10 cellular contexts compared by ENCODE assay signal in the genomic region with DNA sequence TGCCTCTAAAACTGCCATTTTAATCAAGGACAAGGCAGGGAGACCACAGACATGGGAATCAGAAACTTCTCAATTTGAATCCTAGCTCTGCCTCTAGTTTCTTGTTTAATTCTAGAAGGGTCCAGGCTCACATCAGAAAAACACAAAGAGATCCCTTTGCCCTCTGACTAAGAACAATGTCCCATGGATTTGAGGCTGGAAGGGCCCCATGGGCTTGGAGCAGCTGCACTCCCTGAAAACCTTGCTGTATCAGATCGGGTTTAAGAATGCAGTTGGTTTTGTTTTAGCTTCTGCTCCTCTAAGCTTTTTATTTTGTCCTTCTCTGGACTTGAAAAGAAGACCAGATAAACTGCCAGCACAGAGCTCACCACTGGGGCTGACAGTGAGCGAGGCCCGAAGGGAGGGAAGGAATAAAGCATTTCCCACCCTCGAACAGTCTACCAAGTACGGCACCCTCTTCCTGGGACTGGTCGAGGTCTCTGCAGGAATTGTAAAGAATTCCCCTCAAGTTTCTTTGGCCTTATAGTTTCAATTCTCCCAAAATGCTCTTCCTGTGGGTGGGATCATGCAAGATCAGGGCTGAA.
DNase-seq lines count a peak whose midpoint lies in the region; TF ChIP-seq lines count a peak whose summit lies in the region.
"Had no signal": no experiment of that assay in that cellular context is flagged by ENCODE, and none has a peak within 500 bp of the region (broad histone marks: within the 10 kb centered on the region; RNA-seq: fewer than 3 reads in every experiment).

No MANE protein-coding gene starts in this region.

- TF ChIP-seq CTCF in brain (conservative IDR thresholded peaks at IDR 0.05) (no peak), mesothelial cell of epicardium (IDR thresholded peaks at IDR 0.05; ENCODE audit: unreplicated experiment) (no peak)

- H3K9me3 Mint-ChIP-seq in brain (peaks cover 5 to 10% (median 8%) of the 10 kb centered on the region in 5 experiments), mesothelial cell of epicardium (peaks cover 11% of the 10 kb centered on the region)

- DNase-seq in NOMO-1 treated with DMSO at 0.1 percent for 48 hours (lab: John Stamatoyannopoulos, UW; ENCODE audit: unreplicated experiment) (peak; percentile 15), NOMO-1 (lab: John Stamatoyannopoulos, UW; ENCODE audit: unreplicated experiment in 2 of 2) (no peak), mesothelial cell of epicardium (ENCODE audit: low spot score in 2 of 2, unreplicated experiment in 2 of 2) (no peak), superior temporal gyrus (ENCODE audit: extremely low spot score) (peak; percentile 73), GF-D8 (lab: John Stamatoyannopoulos, UW) (no peak), COR-L47 (lab: John Stamatoyannopoulos, UW) (no peak), AG08396 (ENCODE audit: low spot score) (no peak)
- DNase-seq: 8988T, NCI-H1417 had no signal

- H3K36me3 Mint-ChIP-seq in brain = peaks cover 16% of the 10 kb centered on the region
- H3K36me3 Mint-ChIP-seq in mesothelial cell of epicardium = peaks cover 10% of the 10 kb centered on the region

- H3K27me3 Mint-ChIP-seq in brain (no peaks in the 10 kb centered on the region), mesothelial cell of epicardium (ENCODE audit: low read depth) (no peaks in the 10 kb centered on the region)

- peak overlapping the region in 4 of 5 experiments; percentile 66 to 90 (median 82) for H3K27ac Mint-ChIP-seq in brain
- H3K27ac Mint-ChIP-seq in mesothelial cell of epicardium = peak overlapping the region; percentile 86

- peaks cover 28% of the 10 kb centered on the region for H3K4me1 Mint-ChIP-seq in brain
- peaks cover 44% of the 10 kb centered on the region for H3K4me1 Mint-ChIP-seq in mesothelial cell of epicardium

- no peak overlapping the region for H3K4me3 Mint-ChIP-seq in brain
- no peak overlapping the region for H3K4me3 Mint-ChIP-seq in mesothelial cell of epicardium

Comparison
In these comparisons a context has a peak if more than half of its experiments do, and no peak if none do; other contexts are left out.
1. DNase-seq: peak in NOMO-1 treated with DMSO at 0.1 percent for 48 hours (single experiment) and superior temporal gyrus (single experiment); none in NOMO-1 (0 of 2), mesothelial cell of epicardium (0 of 2), GF-D8 (single experiment), COR-L47 (single experiment) and AG08396 (single experiment).